In the genomic region with DNA sequence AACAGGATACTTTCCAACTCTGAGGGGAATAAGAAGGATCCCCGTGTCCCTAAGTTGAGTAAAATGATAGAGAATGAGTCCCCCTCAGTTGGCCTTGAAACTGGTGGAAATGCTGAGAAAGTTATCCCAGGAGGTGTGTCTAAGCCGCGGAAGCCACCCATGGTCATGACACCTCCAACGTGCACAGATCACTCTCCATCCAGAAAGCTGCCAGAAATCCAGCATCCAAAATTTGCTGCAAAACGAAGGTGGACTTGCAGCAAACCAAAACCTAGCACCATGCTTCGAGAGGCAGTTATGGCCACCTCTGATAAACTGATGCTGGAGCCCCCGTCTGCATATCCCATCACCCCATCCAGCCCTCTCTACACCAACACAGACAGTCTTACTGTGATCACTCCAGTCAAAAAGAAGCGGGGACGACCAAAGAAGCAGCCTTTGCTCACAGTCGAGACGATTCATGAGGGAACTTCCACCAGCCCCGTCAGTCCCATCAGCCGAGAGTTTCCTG, we compare ENCODE assay signal across 7 cellular contexts.
"Had no signal": no experiment of that assay in that cellular context is flagged by ENCODE, and none has a peak within 500 bp of the region (broad histone marks: within the 10 kb centered on the region; RNA-seq: fewer than 3 reads in every experiment).

No MANE protein-coding gene starts in this region.

- H3K27ac ChIP-seq: KMS-11 had no signal

- H3K27me3 Mint-ChIP-seq: IgD-negative memory B cell had no signal

- H3K9me3 Mint-ChIP-seq: GM23338, H9, IgD-negative memory B cell had no signal

- H3K4me3 ChIP-seq: GM23338 had no signal

- DNase-seq: H9, HCEC 1CT, KBM-7 had no signal

- H3K4me3 Mint-ChIP-seq: GM23338, H9 had no signal

- H3K27ac Mint-ChIP-seq: GM23338, IgD-negative memory B cell had no signal

- ATAC-seq: GM23338, HepG2 had no signal
